Comparison of ENCODE assay signal across 22 cellular contexts in genomic region chr13:64127856-64128255, GRCh38.
"Had no signal": no experiment of that assay in that cellular context is flagged by ENCODE, and none has a peak within 500 bp of the region (broad histone marks: within the 10 kb centered on the region; RNA-seq: fewer than 3 reads in every experiment).

No MANE protein-coding gene starts in this region.

- H3K4me1 Mint-ChIP-seq: naive B cell; stimulated activated naive B cell treated with anti-CD40 and anti-IgM and Interleukin-4, amounts not matched to agents 10 μg/mL and 1 μg/mL and 100 μg/mL, for 72 hours; stimulated activated naive CD8-positive, alpha-beta T cell treated with anti-CD3 and anti-CD28 coated beads, Interleukin-15, amount 100 ng/mL, for 72 hours had no signal

- H3K36me3 ChIP-seq: neutrophil, thoracic aorta, transverse colon had no signal

- H3K36me3 Mint-ChIP-seq: naive B cell; stimulated activated naive B cell treated with anti-CD40 and anti-IgM and Interleukin-4, amounts not matched to agents 10 μg/mL and 1 μg/mL and 100 μg/mL, for 72 hours had no signal

- H3K27me3 Mint-ChIP-seq: dendritic cell treated with granulocyte-macrophage colony-stimulating factor and Interleukin-4, amounts not matched to agents 40 ng/mL and 50 ng/mL, for 4 days; effector memory CD8-positive, alpha-beta T cell; naive B cell; stimulated activated naive B cell treated with anti-CD40 and anti-IgM and Interleukin-4, amounts not matched to agents 10 μg/mL and 1 μg/mL and 100 μg/mL, for 72 hours; stimulated activated naive CD8-positive, alpha-beta T cell treated with anti-CD3 and anti-CD28 coated beads, Interleukin-15, amount 100 ng/mL, for 72 hours had no signal

- H3K27me3 ChIP-seq: neutrophil, transverse colon had no signal

- H3K27ac Mint-ChIP-seq: dendritic cell treated with granulocyte-macrophage colony-stimulating factor and Interleukin-4, amounts not matched to agents 40 ng/mL and 50 ng/mL, for 4 days; effector memory CD8-positive, alpha-beta T cell; naive B cell; stimulated activated naive B cell treated with anti-CD40 and anti-IgM and Interleukin-4, amounts not matched to agents 10 μg/mL and 1 μg/mL and 100 μg/mL, for 72 hours; stimulated activated naive CD8-positive, alpha-beta T cell treated with anti-CD3 and anti-CD28 coated beads, Interleukin-15, amount 100 ng/mL, for 72 hours had no signal

- H3K4me1 ChIP-seq: psoas muscle, transverse colon had no signal

- H3K4me3 Mint-ChIP-seq: dendritic cell treated with granulocyte-macrophage colony-stimulating factor and Interleukin-4, amounts not matched to agents 40 ng/mL and 50 ng/mL, for 4 days; effector memory CD8-positive, alpha-beta T cell; naive B cell; nephron; stimulated activated naive B cell treated with anti-CD40 and anti-IgM and Interleukin-4, amounts not matched to agents 10 μg/mL and 1 μg/mL and 100 μg/mL, for 72 hours; stimulated activated naive CD8-positive, alpha-beta T cell treated with anti-CD3 and anti-CD28 coated beads, Interleukin-15, amount 100 ng/mL, for 72 hours had no signal

- H3K4me3 ChIP-seq: lung, psoas muscle, skin epidermis, thoracic aorta, transverse colon had no signal

- DNase-seq: effector memory CD8-positive, alpha-beta T cell; erythroblast; foreskin melanocyte; head of caudate nucleus; hippocampal formation; left colon; left ventricle myocardium superior; mesenchymal stem cell; naive B cell; psoas muscle; retina; stimulated activated CD4-positive, alpha-beta T cell treated with anti-CD3 and anti-CD28 coated beads, Interleukin-2, amount 100 ng/mL, for 24 hours; stimulated activated CD4-positive, alpha-beta T cell treated with anti-CD3 and anti-CD28 coated beads, Interleukin-4, amount 100 ng/mL, for 4 hours; stimulated activated naive B cell treated with anti-CD40 and anti-IgM and Interleukin-4, amounts not matched to agents 10 μg/mL and 1 μg/mL and 100 μg/mL, for 72 hours; stimulated activated naive CD8-positive, alpha-beta T cell treated with anti-CD3 and anti-CD28 coated beads, Interleukin-15, amount 100 ng/mL, for 72 hours; transverse colon had no signal

- H3K27ac ChIP-seq: neutrophil, psoas muscle, skin epidermis, thoracic aorta, transverse colon had no signal

- H3K9me3 ChIP-seq: neutrophil, psoas muscle, thoracic aorta, transverse colon had no signal
